Comparison of ENCODE assay signal across 32 cellular contexts in the genomic region with DNA sequence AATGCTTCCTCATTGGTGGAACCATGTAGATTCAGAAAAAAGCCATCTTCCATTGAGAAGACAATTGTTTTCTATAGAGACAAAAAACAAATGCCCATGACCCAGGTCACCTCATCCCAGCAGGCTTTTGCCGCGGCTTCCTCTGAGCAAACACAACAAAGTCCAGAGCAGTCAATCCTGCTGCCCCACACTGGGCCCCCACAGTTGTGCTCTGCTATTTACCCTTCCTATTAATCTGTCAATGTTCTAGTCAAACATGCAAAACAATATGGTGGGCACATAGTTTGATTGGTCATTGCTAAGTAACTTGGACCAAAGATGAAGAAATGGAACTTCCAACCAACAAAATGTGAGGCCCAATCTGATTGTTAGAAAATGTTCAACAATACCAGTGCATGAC. TPM values are rescaled to one million over a fixed set of nuclear protein-coding genes. Genes with fewer than 3 reads are reported as not detected.
"Had no signal": no experiment of that assay in that cellular context is flagged by ENCODE, and none has a peak within 500 bp of the region (broad histone marks: within the 10 kb centered on the region; RNA-seq: fewer than 3 reads in every experiment).

No MANE protein-coding gene starts in this region.

- H3K4me3 Mint-ChIP-seq: immature natural killer cell; mesothelial cell of epicardium; naive B cell; natural killer cell treated with Interleukin-12 subunit alpha and Interleukin-12 subunit beta and Interleukin-15 and Interleukin-18, amount 100 ng/mL, for 72 hours; stimulated activated effector memory CD8-positive, alpha-beta T cell treated with anti-CD3 and anti-CD28 coated beads, Interleukin-12 subunit alpha, Interleukin-12 subunit beta, amount 100 ng/mL, for 72 hours; stimulated activated naive CD8-positive, alpha-beta T cell treated with anti-CD3 and anti-CD28 coated beads, Interleukin-15, Interleukin-2, amounts not matched to agents 100 ng/mL and 50 ng/mL, for 24 hours had no signal

- H3K4me3 ChIP-seq: left ventricle myocardium inferior, lung, right atrium auricular region, sigmoid colon, spleen, suprapubic skin, thoracic aorta, tibial artery, upper lobe of right lung had no signal

- H3K27ac Mint-ChIP-seq: immature natural killer cell; mesothelial cell of epicardium; natural killer cell treated with Interleukin-12 subunit alpha and Interleukin-12 subunit beta and Interleukin-15 and Interleukin-18, amount 100 ng/mL, for 72 hours; progenitor cell of endocrine pancreas; stimulated activated effector memory CD8-positive, alpha-beta T cell treated with anti-CD3 and anti-CD28 coated beads, Interleukin-12 subunit alpha, Interleukin-12 subunit beta, amount 100 ng/mL, for 72 hours; stimulated activated naive CD8-positive, alpha-beta T cell treated with anti-CD3 and anti-CD28 coated beads, Interleukin-15, Interleukin-2, amounts not matched to agents 100 ng/mL and 50 ng/mL, for 24 hours had no signal

- H3K9me3 ChIP-seq: neutrophil had no signal

- H3K79me2 ChIP-seq: parathyroid adenoma had no signal

- H3K36me3 ChIP-seq: left ventricle myocardium inferior, neutrophil, right atrium auricular region, sigmoid colon, spleen, suprapubic skin, thoracic aorta, tibial artery, upper lobe of right lung had no signal

- FAIRE-seq: islet of Langerhans, small intestine, urothelium cell line had no signal

- H3K9ac ChIP-seq: parathyroid adenoma had no signal

- H3K4me1 ChIP-seq: left ventricle myocardium inferior, parathyroid adenoma, right atrium auricular region, sigmoid colon, suprapubic skin, tibial artery, upper lobe of right lung had no signal

- H3K4me1 Mint-ChIP-seq: mesothelial cell of epicardium; stimulated activated effector memory CD8-positive, alpha-beta T cell treated with anti-CD3 and anti-CD28 coated beads, Interleukin-12 subunit alpha, Interleukin-12 subunit beta, amount 100 ng/mL, for 72 hours had no signal

- H2AFZ ChIP-seq: parathyroid adenoma had no signal

- DNase-seq: hypothalamus; immature natural killer cell; left ventricle myocardium inferior; mesendoderm; naive B cell; occipital lobe; sigmoid colon; small intestine; spleen; stimulated activated CD4-positive, alpha-beta T cell treated with anti-CD3 and anti-CD28 coated beads, Interleukin-4, amount 100 ng/mL, for 24 hours; stimulated activated naive CD4-positive, alpha-beta T cell; tibial artery; trophoblast cell; upper lobe of right lung had no signal

- H3K27me3 Mint-ChIP-seq: natural killer cell treated with Interleukin-12 subunit alpha and Interleukin-12 subunit beta and Interleukin-15 and Interleukin-18, amount 100 ng/mL, for 72 hours; stimulated activated naive CD8-positive, alpha-beta T cell treated with anti-CD3 and anti-CD28 coated beads, Interleukin-15, Interleukin-2, amounts not matched to agents 100 ng/mL and 50 ng/mL, for 24 hours had no signal

- H3K27ac ChIP-seq: left ventricle myocardium inferior, neutrophil, parathyroid adenoma, right atrium auricular region, sigmoid colon, spleen, suprapubic skin, thoracic aorta, tibial artery, upper lobe of right lung had no signal

- ATAC-seq: natural killer cell treated with Interleukin-12 subunit alpha and Interleukin-12 subunit beta and Interleukin-15 and Interleukin-18, amount 100 ng/mL, for 72 hours; stimulated activated effector memory CD8-positive, alpha-beta T cell treated with anti-CD3 and anti-CD28 coated beads, Interleukin-12 subunit alpha, Interleukin-12 subunit beta, amount 100 ng/mL, for 72 hours; upper lobe of right lung had no signal

- H3K27me3 ChIP-seq: neutrophil, right atrium auricular region, sigmoid colon, spleen, suprapubic skin, tibial artery, upper lobe of right lung had no signal

- H3K36me3 Mint-ChIP-seq: immature natural killer cell; mesothelial cell of epicardium; natural killer cell treated with Interleukin-12 subunit alpha and Interleukin-12 subunit beta and Interleukin-15 and Interleukin-18, amount 100 ng/mL, for 72 hours; stimulated activated effector memory CD8-positive, alpha-beta T cell treated with anti-CD3 and anti-CD28 coated beads, Interleukin-12 subunit alpha, Interleukin-12 subunit beta, amount 100 ng/mL, for 72 hours had no signal

RNA-seq across cellular contexts. Expression of a gene that starts 20.7 kb away (rescaled TPM):
- total RNA-seq: kidney epithelial cell; left ventricle myocardium inferior; lower leg skin; lung; natural killer cell treated with Interleukin-12 subunit alpha and Interleukin-12 subunit beta and Interleukin-15 and Interleukin-18, amount 100 ng/mL, for 72 hours; osteocyte; pulmonary artery endothelial cell; renal cortical epithelial cell; right atrium auricular region; sigmoid colon; suprapubic skin; thoracic aorta; upper lobe of right lung had no signal
- polyA plus RNA-seq: small intestine had no signal
